Comparison of ENCODE assay signal across 17 cellular contexts in the genomic region with DNA sequence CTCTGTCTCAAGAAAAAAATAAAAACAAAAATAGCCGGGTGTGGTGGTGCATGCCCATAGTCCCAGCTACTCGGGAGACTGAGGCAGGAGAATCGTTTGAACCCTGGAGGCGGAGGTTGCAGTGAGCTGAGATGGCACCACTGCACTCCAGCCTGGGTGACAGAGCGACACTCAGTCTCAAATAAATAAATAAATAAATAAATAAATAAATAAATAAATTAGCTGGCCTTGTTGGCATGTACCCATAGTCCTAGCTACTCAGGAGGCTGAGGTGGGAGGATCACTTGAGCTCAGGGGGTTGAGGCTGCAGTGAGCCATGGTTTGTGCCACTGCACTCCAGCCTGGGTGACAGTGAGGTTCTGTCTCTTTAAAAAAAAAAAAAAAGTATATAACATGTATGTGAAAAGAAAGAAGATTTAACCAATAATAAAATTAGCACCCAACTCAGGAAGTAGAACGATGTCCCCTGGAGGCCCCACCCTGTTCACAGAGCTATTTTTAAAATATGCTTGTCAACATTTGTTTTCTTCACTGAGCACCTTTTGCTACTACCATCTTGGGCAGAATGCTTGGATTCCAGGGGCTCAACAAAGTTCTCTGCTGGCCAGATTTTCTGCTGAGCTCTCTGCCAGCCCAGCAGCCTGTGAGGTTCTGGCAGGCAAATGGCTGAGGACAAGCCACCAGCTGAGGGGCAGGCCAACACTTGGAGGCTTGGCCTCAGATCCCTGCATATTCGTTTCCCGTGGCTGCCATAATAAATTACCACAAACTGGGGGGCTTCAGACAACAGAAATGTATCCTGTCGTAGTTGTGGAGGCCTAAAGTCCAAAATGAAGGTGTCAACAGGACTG. TPM values are rescaled to one million over a fixed set of nuclear protein-coding genes. Genes with fewer than 3 reads are reported as not detected.
A peak's percentile ranks its signal among the peaks of the same experiment; 100 is the strongest.
DNase-seq lines count a peak whose midpoint lies in the region; ATAC-seq and TF ChIP-seq lines count a peak whose summit lies in the region.
"Had no signal": no experiment of that assay in that cellular context is flagged by ENCODE, and none has a peak within 500 bp of the region (broad histone marks: within the 10 kb centered on the region; RNA-seq: fewer than 3 reads in every experiment).

No MANE protein-coding gene starts in this region.

- H3K27ac ChIP-seq in CD4-positive, alpha-beta memory T cell (ENCODE audit: low read depth, low read length) = no peak overlapping the region
- H3K27ac ChIP-seq in coronary artery = peak overlapping the region; percentile 26 to 46
- H3K27ac ChIP-seq: KMS-11, SK-N-MC had no signal

- H3K36me3 Mint-ChIP-seq in CD4-positive, alpha-beta memory T cell = peaks cover 0 to 18% of the 10 kb centered on the region in 2 donors
- H3K36me3 Mint-ChIP-seq in natural killer cell = no peaks in the 10 kb centered on the region

- H3K4me1 Mint-ChIP-seq in CD4-positive, alpha-beta memory T cell = peaks cover 30 to 52% (median 38%) of the 10 kb centered on the region in 4 donors
- H3K4me1 Mint-ChIP-seq in natural killer cell = peaks cover 30 to 52% of the 10 kb centered on the region in 2 donors

- H3K9me3 Mint-ChIP-seq in CD4-positive, alpha-beta memory T cell = no peaks in the 10 kb centered on the region
- H3K9me3 Mint-ChIP-seq in natural killer cell = no peaks in the 10 kb centered on the region
- H3K9me3 Mint-ChIP-seq: neural crest cell had no signal

- peaks cover 41% of the 10 kb centered on the region for H3K4me1 ChIP-seq in CD4-positive, alpha-beta memory T cell (ENCODE audit: insufficient read depth, low read length)

- peaks cover 4% of the 10 kb centered on the region for H3K36me3 ChIP-seq in CD4-positive, alpha-beta memory T cell (ENCODE audit: insufficient read depth, low read length)

- ATAC-seq in natural killer cell (peak; percentile 35 to 51 (median 41)), GM19463 (IDR thresholded peaks at IDR 0.05; ENCODE audit: unreplicated experiment) (no peak)

- H3K4me3 ChIP-seq in CD4-positive, alpha-beta memory T cell (ENCODE audit: low read length in 2 of 2) = peak overlapping the region in 1 of 2 donors; percentile 8
- no peak overlapping the region for H3K4me3 ChIP-seq in coronary artery
- H3K4me3 ChIP-seq: SK-N-MC had no signal

- CTCF ChIA-PET in CD4-positive, alpha-beta memory T cell (lab: Charles Lee; ENCODE audit: partially characterized antibody) = interaction anchor here (1.4 to 2.5 kb wide), 2 partner anchors 14 to 16 kb away, joined by 3 to 9 read pairs; no protein-coding TSS in a partner anchor
- CTCF ChIA-PET in HEK293T (lab: Yijun Ruan, JAX) = no interaction called here

- POLR2A ChIA-PET in CD4-positive, alpha-beta memory T cell (lab: Charles Lee; ENCODE audit: partially characterized antibody) = interaction anchor here (0.7 kb wide), 1 partner anchor 9 kb away, joined by 3 read pairs; no protein-coding TSS in a partner anchor
- POLR2A ChIA-PET in HEK293T (lab: Yijun Ruan, JAX) = no interaction called here

- intact Hi-C loops in CD4-positive, alpha-beta memory T cell (cut with micrococcal nuclease) = no loop called here
- intact Hi-C loops in natural killer cell (cut with micrococcal nuclease) = no loop called here

- peak overlapping the region; percentile 24 to 64 (median 40) for H3K4me3 Mint-ChIP-seq in CD4-positive, alpha-beta memory T cell
- peak overlapping the region; percentile 78 for H3K4me3 Mint-ChIP-seq in natural killer cell

- TF ChIP-seq CTCF in coronary artery (IDR thresholded peaks at IDR 0.05) (no peak), natural killer cell (IDR thresholded peaks at IDR 0.05) (no peak)

- H3K27me3 Mint-ChIP-seq in CD4-positive, alpha-beta memory T cell = no peaks in the 10 kb centered on the region
- H3K27me3 Mint-ChIP-seq in natural killer cell (ENCODE audit: low read depth in 2 of 2) = no peaks in the 10 kb centered on the region

- no peaks in the 10 kb centered on the region for H3K9me3 ChIP-seq in CD4-positive, alpha-beta memory T cell (ENCODE audit: control insufficient read depth in 1 of 2, low read length in 2 of 2)

- H3K27me3 ChIP-seq in CD4-positive, alpha-beta memory T cell (ENCODE audit: insufficient read depth, low read length) = no peaks in the 10 kb centered on the region

- peak in 4 of 5 donors; percentile 6 to 27 (median 13) for DNase-seq in CD4-positive, alpha-beta memory T cell
- no peak for DNase-seq in HEK293T (ENCODE audit: extremely low spot score)
- no peak for DNase-seq in coronary artery (ENCODE audit: low spot score)
- no peak for DNase-seq in natural killer cell
- no peak for DNase-seq in stimulated activated naive CD4-positive, alpha-beta T cell treated with Interleukin-2 at 50 U/mL for 16 hours (lab: John Stamatoyannopoulos, UW)
- DNase-seq in NCI-H2227 (lab: John Stamatoyannopoulos, UW; ENCODE audit: unreplicated experiment) = no peak
- no peak for DNase-seq in inferior parietal cortex (ENCODE audit: extremely low spot score)
- DNase-seq: activated T-cell treated with anti-CD3 and anti-CD28 coated beads, Interleukin-2, amount 50 U/mL, for 48 hours; amniotic stem cell; dermis blood vessel endothelial cell; GDM1; NCI-H187; NK-92 treated with Interleukin-12 subunit alpha and Interleukin-12 subunit beta, amount 100 ng/mL, for 24 hours had no signal

- H3K27ac Mint-ChIP-seq in CD4-positive, alpha-beta memory T cell = peak overlapping the region in 6 of 7 donors; percentile 42 to 89 (median 74)
- H3K27ac Mint-ChIP-seq in natural killer cell = peak overlapping the region; percentile 77 to 83

TF ChIP-seq in HEK293T, 16 proteins besides CTCF, POLR2A, EP300 and RAD21:
- TF ChIP-seq ELF4 (IDR thresholded peaks at IDR 0.05) (no peak), ZNF384 (IDR thresholded peaks at IDR 0.05) (peak; percentile 28; the same call in 1 of the 2 replicates), SP1 (IDR thresholded peaks at IDR 0.05) (no peak)

RNA-seq across cellular contexts. Expression of a gene that starts 5.1 kb away (rescaled TPM):
- 10 to 100 TPM; 28.3 to 31.6 TPM for total RNA-seq in CD4-positive, alpha-beta memory T cell
- 10 to 100 TPM; 11.3 to 13.7 TPM for polyA plus RNA-seq in CD4-positive, alpha-beta memory T cell
- 10 to 100 TPM; 34.6 to 50.3 (median 41.8) TPM for total RNA-seq in natural killer cell

RNA-seq across cellular contexts. Expression of a gene that starts 35.5 kb away (rescaled TPM):
- total RNA-seq in CD4-positive, alpha-beta memory T cell = 10 to 100 TPM; 11.8 to 12.8 TPM
- 10 to 100 TPM; 23.6 to 25.8 TPM for polyA plus RNA-seq in CD4-positive, alpha-beta memory T cell
- 10 to 100 TPM; 19.3 to 21.2 (median 21.0) TPM for total RNA-seq in natural killer cell

RNA-seq across cellular contexts. Expression of a gene that starts 35.6 kb away (rescaled TPM):
- total RNA-seq in CD4-positive, alpha-beta memory T cell = 100 to 1,000 TPM; 111 to 113 TPM
- polyA plus RNA-seq in CD4-positive, alpha-beta memory T cell = 1 to 10 TPM; 3.9 to 8.2 TPM
- 100 to 1,000 TPM; 220 to 237 (median 236) TPM for total RNA-seq in natural killer cell

Comparison
In these comparisons a context has a peak if more than half of its experiments do, and no peak if none do; other contexts are left out.
1. DNase-seq: peak in CD4-positive, alpha-beta memory T cell (4 of 5); none in HEK293T (single experiment), coronary artery (single experiment), natural killer cell (single experiment), stimulated activated naive CD4-positive, alpha-beta T cell treated with Interleukin-2 at 50 U/mL for 16 hours (single experiment), NCI-H2227 (single experiment) and inferior parietal cortex (single experiment).